In genomic region chr12:33115716-33116115, GRCh38 we compare ENCODE assay signal across 25 cellular contexts.
DNase-seq lines count a peak whose midpoint lies in the region; ATAC-seq and TF ChIP-seq lines count a peak whose summit lies in the region.
"Had no signal": no experiment of that assay in that cellular context is flagged by ENCODE, and none has a peak within 500 bp of the region (broad histone marks: within the 10 kb centered on the region; RNA-seq: fewer than 3 reads in every experiment).

No MANE protein-coding gene starts in this region.

- H3K9me2 ChIP-seq in Karpas-422 (replicated peaks; ENCODE audit: insufficient read depth, low read length): no peaks in the 10 kb centered on the region

- peaks cover 16% of the 10 kb centered on the region for H3K4me1 Mint-ChIP-seq in Calu3 (ENCODE audit: low read depth, unreplicated experiment)
- H3K4me1 Mint-ChIP-seq: CD4-positive, CD25-positive, alpha-beta regulatory T cell had no signal

- no peak overlapping the region for H2AFZ ChIP-seq in Karpas-422 (ENCODE audit: low read length)

- DNase-seq in Calu3 (no peak), RWPE1 (ENCODE audit: low spot score) (peak; percentile 3), foreskin keratinocyte (peak; percentile 32 to 60), COLO829 (ENCODE audit: low spot score) (no peak), Karpas-422 (no peak), MG63 (no peak)
- DNase-seq: 8988T; CD4-positive, CD25-positive, alpha-beta regulatory T cell; DMS53; IMR-90; NCI-H1092; NCI-H1417 treated with DMSO at 0.1 percent for 48 hours; NCI-H187 treated with DMSO at 0.1 percent for 48 hours; NCI-H2107; NCI-H446; NCI-H524 treated with DMSO at 0.1 percent for 48 hours; NCI-H774; RPMI8226; SHP77 treated with DMSO at 0.1 percent for 48 hours; T-helper 1 cell had no signal

- H3K4me1 ChIP-seq in HUES6 (ENCODE audit: control insufficient read depth, insufficient read depth, low read length) (peaks cover 21% of the 10 kb centered on the region), foreskin keratinocyte (peaks cover 18% of the 10 kb centered on the region), Karpas-422 (ENCODE audit: low read length) (no peaks in the 10 kb centered on the region)
- H3K4me1 ChIP-seq: BLaER1 had no signal

- H3K79me2 ChIP-seq in Karpas-422 (ENCODE audit: low read length): no peaks in the 10 kb centered on the region

- H3K4me2 ChIP-seq in Karpas-422 (ENCODE audit: low read depth, low read length, poor library complexity, severe bottlenecking): no peak overlapping the region
- H3K4me2 ChIP-seq: BLaER1, KMS-11 had no signal

- H3K36me3 ChIP-seq in HUES6 (ENCODE audit: control insufficient read depth, insufficient read depth, low read length) (no peaks in the 10 kb centered on the region), Karpas-422 (ENCODE audit: insufficient read depth, low read length) (no peaks in the 10 kb centered on the region), MG63 (no peaks in the 10 kb centered on the region)
- H3K36me3 ChIP-seq: BLaER1 had no signal

- H3K27ac ChIP-seq in HUES6 (ENCODE audit: low read depth, low read length) (peak overlapping the region; percentile 35; the same call in 1 of the 2 replicates), RWPE1 (no peak overlapping the region), foreskin keratinocyte (no peak overlapping the region), Karpas-422 (ENCODE audit: low read length) (no peak overlapping the region)
- H3K27ac ChIP-seq: BLaER1, HL-60, KMS-11 had no signal

- H3K4me3 ChIP-seq in HUES6 (ENCODE audit: low read depth, low read length) (no peak overlapping the region), Karpas-422 (ENCODE audit: low read length) (no peak overlapping the region), MG63 (no peak overlapping the region)
- H3K4me3 ChIP-seq: BLaER1 had no signal

- no peaks in the 10 kb centered on the region for H3K36me3 Mint-ChIP-seq in Calu3 (ENCODE audit: insufficient read depth, unreplicated experiment)
- H3K36me3 Mint-ChIP-seq: CD4-positive, CD25-positive, alpha-beta regulatory T cell had no signal

- ATAC-seq in foreskin keratinocyte: peak; percentile 65
- no peak for ATAC-seq in GM19351 (IDR thresholded peaks at IDR 0.05; ENCODE audit: unreplicated experiment)

- H3K27me3 ChIP-seq in HUES6 (ENCODE audit: control insufficient read depth, insufficient read depth, low read length) (no peaks in the 10 kb centered on the region), foreskin keratinocyte (no peaks in the 10 kb centered on the region), Karpas-422 (ENCODE audit: low read length) (no peaks in the 10 kb centered on the region), MG63 (peaks cover 4% of the 10 kb centered on the region; the same call in 1 of the 2 replicates)
- H3K27me3 ChIP-seq: BLaER1 had no signal

- intact Hi-C loops in Calu3 (cut with micrococcal nuclease; ENCODE audit: unreplicated experiment): no loop called here

- no peak for TF ChIP-seq CTCF in Calu3 (IDR thresholded peaks at IDR 0.05; ENCODE audit: unreplicated experiment)
- no peak for TF ChIP-seq CTCF in RWPE1 (conservative IDR thresholded peaks at IDR 0.05; ENCODE audit: low read depth)
- no peak for TF ChIP-seq CTCF in foreskin keratinocyte (conservative IDR thresholded peaks at IDR 0.05)

- H3K4me3 Mint-ChIP-seq in Calu3 (ENCODE audit: low read depth, unreplicated experiment): no peak overlapping the region
- H3K4me3 Mint-ChIP-seq: CD4-positive, CD25-positive, alpha-beta regulatory T cell had no signal

- CTCF ChIA-PET in Calu3 (lab: Charles Lee) (no interaction called here), RWPE1 (lab: Yijun Ruan, JAX) (no interaction called here)

- H3K9me3 Mint-ChIP-seq in Calu3 (ENCODE audit: low read depth, unreplicated experiment): no peaks in the 10 kb centered on the region

- no TSS peak for BruUV-seq in Calu3 (replicated peaks; lab: Mats Ljungman, UMichigan)

- H3K9me3 ChIP-seq in HUES6 (ENCODE audit: control insufficient read depth, insufficient read depth, low read depth, low read length): no peaks in the 10 kb centered on the region; the same call in 1 of the 2 replicates
- peaks cover 4% of the 10 kb centered on the region; the same call in 1 of the 2 replicates for H3K9me3 ChIP-seq in Karpas-422 (ENCODE audit: low read length)
- no peaks in the 10 kb centered on the region for H3K9me3 ChIP-seq in MG63
- H3K9me3 ChIP-seq: BLaER1 had no signal

- no peak overlapping the region for H3K9ac ChIP-seq in HUES6 (ENCODE audit: low read length)
- H3K9ac ChIP-seq in Karpas-422 (ENCODE audit: low read length): no peak overlapping the region
- H3K9ac ChIP-seq: BLaER1, KMS-11 had no signal

- POLR2A ChIA-PET in RWPE1 (lab: Yijun Ruan, JAX; ENCODE audit: low non-redundant PET): no interaction called here

- H3K27me3 Mint-ChIP-seq in Calu3 (ENCODE audit: unreplicated experiment): no peaks in the 10 kb centered on the region
- H3K27me3 Mint-ChIP-seq: CD4-positive, CD25-positive, alpha-beta regulatory T cell had no signal

- peak overlapping the region; percentile 37 for H3K27ac Mint-ChIP-seq in Calu3 (ENCODE audit: unreplicated experiment)
- H3K27ac Mint-ChIP-seq: CD4-positive, CD25-positive, alpha-beta regulatory T cell had no signal

- no peaks in the 10 kb centered on the region for H4K20me1 ChIP-seq in Karpas-422 (ENCODE audit: insufficient read depth, low read depth, low read length)
- H4K20me1 ChIP-seq: BLaER1 had no signal

Comparison
In these comparisons a context has a peak if more than half of its experiments do, and no peak if none do; other contexts are left out.
1. DNase-seq: peak in RWPE1 (single experiment) and foreskin keratinocyte (2 of 2); none in Calu3 (single experiment), COLO829 (single experiment), Karpas-422 (single experiment) and MG63 (single experiment).